Comparison of ENCODE assay signal across 1 cellular context in genomic region chr14:68979021-68979721, GRCh38.
TF ChIP-seq lines count a peak whose summit lies in the region.

Gene ACTN1 (minus strand): TSS chr14:68979302. CDS start chr14:68979056, 246 bp downstream.

TF ChIP-seq in HepG2, 621 proteins besides CTCF, POLR2A, EP300 and RAD21 (continued from another document and continues in another):
- TF ChIP-seq HNRNPK (IDR thresholded peaks at IDR 0.05; ENCODE audit: low read depth, low read length, poor library complexity, severe bottlenecking) (no peak), RELA (CRISPR knock-in tag; IDR thresholded peaks at IDR 0.05) (no peak), CAMTA2 (CRISPR knock-in tag; IDR thresholded peaks at IDR 0.05; ENCODE audit: borderline replicate concordance) (peak; percentile 58; the same call in 1 of the 2 replicates), ATM (IDR thresholded peaks at IDR 0.05; ENCODE audit: borderline replicate concordance) (no peak), ZNF557 (CRISPR knock-in tag; IDR thresholded peaks at IDR 0.05) (no peak), HIVEP1 (CRISPR knock-in tag; IDR thresholded peaks at IDR 0.05) (peak; percentile 79), SNAPC2 (CRISPR knock-in tag; IDR thresholded peaks at IDR 0.05) (no peak), ZNF317 (CRISPR knock-in tag; IDR thresholded peaks at IDR 0.05) (no peak; the same call in 1 of the 2 replicates), ZNF281 (CRISPR knock-in tag; IDR thresholded peaks at IDR 0.05; ENCODE audit: borderline replicate concordance) (no peak), ISX (CRISPR knock-in tag; conservative IDR thresholded peaks at IDR 0.05) (no peak), MBNL3 (CRISPR knock-in tag; conservative IDR thresholded peaks at IDR 0.05) (no peak), GZF1 (CRISPR knock-in tag; IDR thresholded peaks at IDR 0.05) (no peak), SP2 (CRISPR knock-in tag; IDR thresholded peaks at IDR 0.05) (peak; percentile 97), TBP (CRISPR knock-in tag; IDR thresholded peaks at IDR 0.05) (no peak), BRD4 (CRISPR knock-in tag; IDR thresholded peaks at IDR 0.05) (no peak), ZNF382 (CRISPR knock-in tag; IDR thresholded peaks at IDR 0.05; ENCODE audit: borderline replicate concordance) (no peak), ZNF512 (CRISPR knock-in tag; IDR thresholded peaks at IDR 0.05) (no peak), PHF8 (CRISPR knock-in tag; IDR thresholded peaks at IDR 0.05) (peak; percentile 61), ETS1 (CRISPR knock-in tag; IDR thresholded peaks at IDR 0.05) (no peak), ZNF780A (CRISPR knock-in tag; IDR thresholded peaks at IDR 0.05) (0 out of 2 replicates have a peak, but pooled peaks have one; percentile 53), IKZF1 (IDR thresholded peaks at IDR 0.05) (no peak), CREB3 (CRISPR knock-in tag; IDR thresholded peaks at IDR 0.05) (no peak), ZNF749 (CRISPR knock-in tag; IDR thresholded peaks at IDR 0.05; ENCODE audit: borderline replicate concordance) (no peak), KLF13 (CRISPR knock-in tag; IDR thresholded peaks at IDR 0.05) (no peak), SMC3 (IDR thresholded peaks at IDR 0.05; ENCODE audit: low read length) (no peak), ZSCAN9 (CRISPR knock-in tag; IDR thresholded peaks at IDR 0.05; ENCODE audit: borderline replicate concordance) (0 out of 2 replicates have a peak, but pooled peaks have one; percentile 47), SNAPC4 (CRISPR knock-in tag; IDR thresholded peaks at IDR 0.05) (peak; percentile 40; the same call in 1 of the 2 replicates), HNF4G (IDR thresholded peaks at IDR 0.05; ENCODE audit: borderline replicate concordance, low read depth, low read length) (no peak), HNF4G (CRISPR knock-in tag; IDR thresholded peaks at IDR 0.05; ENCODE audit: borderline replicate concordance, low read depth) (no peak), ZNF570 (CRISPR knock-in tag; IDR thresholded peaks at IDR 0.05; ENCODE audit: borderline replicate concordance) (no peak), ZBTB34 (CRISPR knock-in tag; IDR thresholded peaks at IDR 0.05) (0 out of 2 replicates have a peak, but pooled peaks have one; percentile 34), FOXK2 (IDR thresholded peaks at IDR 0.05) (no peak), JDP2 (CRISPR knock-in tag; IDR thresholded peaks at IDR 0.05; ENCODE audit: borderline replicate concordance) (no peak; the same call in 1 of the 2 replicates), MYPOP (CRISPR knock-in tag; IDR thresholded peaks at IDR 0.05) (peak; percentile 96), ZNF781 (CRISPR knock-in tag; IDR thresholded peaks at IDR 0.05; ENCODE audit: borderline replicate concordance, not compliant biosample characterization) (no peak), DDIT3 (CRISPR knock-in tag; IDR thresholded peaks at IDR 0.05) (no peak), TSC22D2 (CRISPR knock-in tag; IDR thresholded peaks at IDR 0.05; ENCODE audit: borderline replicate concordance) (no peak), ZSCAN29 (CRISPR knock-in tag; conservative IDR thresholded peaks at IDR 0.05) (no peak), KDM4B (CRISPR knock-in tag; IDR thresholded peaks at IDR 0.05) (0 out of 2 replicates have a peak, but pooled peaks have one; percentile 47), ZNF20 (CRISPR knock-in tag; IDR thresholded peaks at IDR 0.05) (no peak), GMEB1 (CRISPR knock-in tag; IDR thresholded peaks at IDR 0.05; ENCODE audit: borderline replicate concordance) (peak; percentile 56; the same call in 1 of the 2 replicates), ZNF251 (CRISPR knock-in tag; IDR thresholded peaks at IDR 0.05) (no peak), ZNF564 (CRISPR knock-in tag; IDR thresholded peaks at IDR 0.05) (no peak; the same call in 1 of the 2 replicates), MTERF4 (CRISPR knock-in tag; IDR thresholded peaks at IDR 0.05) (no peak), YEATS2 (CRISPR knock-in tag; IDR thresholded peaks at IDR 0.05; ENCODE audit: borderline replicate concordance) (peak; percentile 27; the same call in 1 of the 2 replicates)
